ENCODE assay signal across 1 cellular context in genomic region chr12:55738113-55739024, GRCh38.
TF ChIP-seq lines count a peak whose summit lies in the region.

No MANE protein-coding gene starts in this region.

TF ChIP-seq in K562, 482 proteins besides CTCF, POLR2A, EP300 and RAD21 (continued from another document and continues in another):
- no peak for TF ChIP-seq CAMTA2 (CRISPR knock-in tag; conservative IDR thresholded peaks at IDR 0.05)
- TF ChIP-seq, protein P1, sequence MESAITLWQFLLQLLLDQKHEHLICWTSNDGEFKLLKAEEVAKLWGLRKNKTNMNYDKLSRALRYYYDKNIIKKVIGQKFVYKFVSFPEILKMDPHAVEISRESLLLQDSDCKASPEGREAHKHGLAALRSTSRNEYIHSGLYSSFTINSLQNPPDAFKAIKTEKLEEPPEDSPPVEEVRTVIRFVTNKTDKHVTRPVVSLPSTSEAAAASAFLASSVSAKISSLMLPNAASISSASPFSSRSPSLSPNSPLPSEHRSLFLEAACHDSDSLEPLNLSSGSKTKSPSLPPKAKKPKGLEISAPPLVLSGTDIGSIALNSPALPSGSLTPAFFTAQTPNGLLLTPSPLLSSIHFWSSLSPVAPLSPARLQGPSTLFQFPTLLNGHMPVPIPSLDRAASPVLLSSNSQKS (CRISPR knock-in tag; IDR thresholded peaks at IDR 0.05) = no peak
- no peak for TF ChIP-seq GABPB2 (CRISPR knock-in tag; conservative IDR thresholded peaks at IDR 0.05)
- TF ChIP-seq ZBTB40 (IDR thresholded peaks at IDR 0.05) = 0 out of 2 replicates have a peak, but pooled peaks have one; percentile 39
- TF ChIP-seq ZBTB40 (CRISPR knock-in tag; IDR thresholded peaks at IDR 0.05) = no peak
- TF ChIP-seq, protein P2, sequence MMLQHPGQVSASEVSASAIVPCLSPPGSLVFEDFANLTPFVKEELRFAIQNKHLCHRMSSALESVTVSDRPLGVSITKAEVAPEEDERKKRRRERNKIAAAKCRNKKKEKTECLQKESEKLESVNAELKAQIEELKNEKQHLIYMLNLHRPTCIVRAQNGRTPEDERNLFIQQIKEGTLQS (IDR thresholded peaks at IDR 0.05) = no peak
- TF ChIP-seq, protein P2 (CRISPR knock-in tag; conservative IDR thresholded peaks at IDR 0.05) = no peak
- TF ChIP-seq NEUROD1 (IDR thresholded peaks at IDR 0.05; ENCODE audit: borderline replicate concordance, low read depth, low read length, partially characterized antibody) = peak; percentile 21
- TF ChIP-seq AFF1 (IDR thresholded peaks at IDR 0.05; ENCODE audit: low read depth in 1 of 2, partially characterized antibody in 2 of 2) = peak in 1 of 2 experiments; percentile 93
- no peak for TF ChIP-seq SAP30 (IDR thresholded peaks at IDR 0.05; ENCODE audit: borderline replicate concordance, insufficient read depth, low read depth, low read length, poor library complexity, severe bottlenecking)
- TF ChIP-seq SMAD2 (IDR thresholded peaks at IDR 0.05; ENCODE audit: low read depth, low read length) = no peak
- no peak for TF ChIP-seq SMARCB1 (IDR thresholded peaks at IDR 0.05; ENCODE audit: insufficient read length, low read depth)
- TF ChIP-seq, protein P3, sequence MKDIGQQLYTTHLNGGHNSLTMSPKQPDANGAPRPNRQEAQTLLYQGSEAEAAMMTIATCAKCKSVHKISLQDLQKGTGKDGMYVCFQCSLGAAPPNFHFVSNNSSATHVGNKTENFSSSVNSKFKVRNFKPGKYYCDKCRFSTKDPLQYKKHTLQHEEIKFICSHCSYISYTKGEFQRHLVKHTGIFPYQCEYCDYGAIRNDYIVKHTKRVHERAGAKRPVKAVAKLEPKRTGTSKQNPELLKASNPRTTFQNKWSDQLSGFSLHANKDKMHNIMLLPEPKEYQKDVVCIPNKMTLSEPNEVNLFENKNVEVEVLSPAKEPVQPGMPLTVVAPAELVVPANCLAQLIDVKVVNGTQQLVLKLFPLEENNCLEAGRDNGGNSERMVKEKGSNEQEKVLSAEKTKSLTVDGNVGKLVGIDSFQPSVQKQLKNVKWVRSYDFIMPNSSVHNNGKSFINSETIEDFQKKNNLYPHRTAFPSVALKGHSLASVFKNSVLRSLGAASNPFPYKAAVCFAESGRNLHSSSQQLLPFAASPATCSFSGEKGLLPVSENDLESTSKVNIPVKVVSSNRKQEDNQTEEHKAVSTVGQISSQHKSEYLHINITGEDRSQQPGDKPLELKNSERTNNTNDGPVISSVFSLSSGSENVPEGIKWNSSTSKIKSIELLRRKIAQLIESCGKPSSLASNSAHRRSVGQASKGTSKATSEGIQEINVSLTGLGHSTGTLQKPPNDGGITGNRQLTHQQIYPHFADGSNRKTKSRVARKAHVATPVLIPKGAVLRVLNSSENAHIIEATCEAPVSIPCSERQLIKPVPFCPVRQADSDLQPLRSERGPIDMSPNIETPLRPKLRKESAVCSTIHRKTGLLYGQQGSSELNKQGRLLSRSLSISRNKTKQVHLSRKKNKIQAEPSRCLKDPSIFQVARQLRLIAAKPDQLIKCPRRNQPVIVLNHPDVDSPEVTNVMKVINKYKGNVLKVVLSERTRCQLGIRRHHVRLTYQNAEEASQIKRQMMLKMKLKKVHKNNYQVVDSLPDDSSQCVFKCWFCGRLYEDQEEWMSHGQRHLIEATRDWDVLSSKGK (CRISPR knock-in tag; IDR thresholded peaks at IDR 0.05) = no peak
- TF ChIP-seq PPARD (CRISPR knock-in tag; IDR thresholded peaks at IDR 0.05) = no peak
- no peak for TF ChIP-seq ZFPM2 (CRISPR knock-in tag; IDR thresholded peaks at IDR 0.05)
- TF ChIP-seq ELF1 (tag; IDR thresholded peaks at IDR 0.05) = no peak
- TF ChIP-seq MAZ (CRISPR knock-in tag; conservative IDR thresholded peaks at IDR 0.05 in 1 of 2, IDR thresholded peaks at IDR 0.05 in 1 of 2) = 0 out of 4 replicates have a peak, but pooled peaks of 1 of the 2 experiments have one; percentile 41
- TF ChIP-seq, protein P4, sequence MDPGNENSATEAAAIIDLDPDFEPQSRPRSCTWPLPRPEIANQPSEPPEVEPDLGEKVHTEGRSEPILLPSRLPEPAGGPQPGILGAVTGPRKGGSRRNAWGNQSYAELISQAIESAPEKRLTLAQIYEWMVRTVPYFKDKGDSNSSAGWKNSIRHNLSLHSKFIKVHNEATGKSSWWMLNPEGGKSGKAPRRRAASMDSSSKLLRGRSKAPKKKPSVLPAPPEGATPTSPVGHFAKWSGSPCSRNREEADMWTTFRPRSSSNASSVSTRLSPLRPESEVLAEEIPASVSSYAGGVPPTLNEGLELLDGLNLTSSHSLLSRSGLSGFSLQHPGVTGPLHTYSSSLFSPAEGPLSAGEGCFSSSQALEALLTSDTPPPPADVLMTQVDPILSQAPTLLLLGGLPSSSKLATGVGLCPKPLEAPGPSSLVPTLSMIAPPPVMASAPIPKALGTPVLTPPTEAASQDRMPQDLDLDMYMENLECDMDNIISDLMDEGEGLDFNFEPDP (CRISPR knock-in tag; IDR thresholded peaks at IDR 0.05) = no peak
- TF ChIP-seq MYC (IDR thresholded peaks at IDR 0.05; ENCODE audit: low read depth, low read length) = no peak
- no peak for TF ChIP-seq MYC (CRISPR knock-in tag; IDR thresholded peaks at IDR 0.05; ENCODE audit: borderline replicate concordance, low read depth)
- no peak for TF ChIP-seq CHD2 (IDR thresholded peaks at IDR 0.05; ENCODE audit: low read depth, low read length)
- TF ChIP-seq ZNF551 (CRISPR knock-in tag; IDR thresholded peaks at IDR 0.05) = no peak
- TF ChIP-seq TCF3 (CRISPR knock-in tag; IDR thresholded peaks at IDR 0.05) = no peak
- no peak for TF ChIP-seq NCOR1 (IDR thresholded peaks at IDR 0.05)
- TF ChIP-seq PTBP1 (IDR thresholded peaks at IDR 0.05; ENCODE audit: low read depth, low read length) = no peak
- TF ChIP-seq DACH1 (IDR thresholded peaks at IDR 0.05; ENCODE audit: partially characterized antibody) = no peak
- TF ChIP-seq, protein P5, sequence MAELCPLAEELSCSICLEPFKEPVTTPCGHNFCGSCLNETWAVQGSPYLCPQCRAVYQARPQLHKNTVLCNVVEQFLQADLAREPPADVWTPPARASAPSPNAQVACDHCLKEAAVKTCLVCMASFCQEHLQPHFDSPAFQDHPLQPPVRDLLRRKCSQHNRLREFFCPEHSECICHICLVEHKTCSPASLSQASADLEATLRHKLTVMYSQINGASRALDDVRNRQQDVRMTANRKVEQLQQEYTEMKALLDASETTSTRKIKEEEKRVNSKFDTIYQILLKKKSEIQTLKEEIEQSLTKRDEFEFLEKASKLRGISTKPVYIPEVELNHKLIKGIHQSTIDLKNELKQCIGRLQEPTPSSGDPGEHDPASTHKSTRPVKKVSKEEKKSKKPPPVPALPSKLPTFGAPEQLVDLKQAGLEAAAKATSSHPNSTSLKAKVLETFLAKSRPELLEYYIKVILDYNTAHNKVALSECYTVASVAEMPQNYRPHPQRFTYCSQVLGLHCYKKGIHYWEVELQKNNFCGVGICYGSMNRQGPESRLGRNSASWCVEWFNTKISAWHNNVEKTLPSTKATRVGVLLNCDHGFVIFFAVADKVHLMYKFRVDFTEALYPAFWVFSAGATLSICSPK (IDR thresholded peaks at IDR 0.05; ENCODE audit: borderline replicate concordance) = no peak
- no peak for TF ChIP-seq FOXM1 (IDR thresholded peaks at IDR 0.05; ENCODE audit: low read depth)
- no peak for TF ChIP-seq FOXM1 (CRISPR knock-in tag; IDR thresholded peaks at IDR 0.05; ENCODE audit: low read depth)
- no peak for TF ChIP-seq CREM (IDR thresholded peaks at IDR 0.05; ENCODE audit: low read depth)
- no peak for TF ChIP-seq POLR3G (IDR thresholded peaks at IDR 0.05; ENCODE audit: extremely low read depth, insufficient read length, insufficient replicate concordance)
- TF ChIP-seq MAFF (IDR thresholded peaks at IDR 0.05; ENCODE audit: low read length) = peak; percentile 88
- no peak for TF ChIP-seq MITF (IDR thresholded peaks at IDR 0.05)
- TF ChIP-seq KAT8 (IDR thresholded peaks at IDR 0.05; ENCODE audit: low read depth) = no peak
- TF ChIP-seq TEAD4 (IDR thresholded peaks at IDR 0.05; ENCODE audit: low read length) = no peak
- TF ChIP-seq TEAD4 (CRISPR knock-in tag; IDR thresholded peaks at IDR 0.05; ENCODE audit: borderline replicate concordance) = no peak
- TF ChIP-seq EP400 (IDR thresholded peaks at IDR 0.05) = 0 out of 2 replicates have a peak, but pooled peaks have one; percentile 33
